Comparison of ENCODE assay signal across 3 cellular contexts in the genomic region with DNA sequence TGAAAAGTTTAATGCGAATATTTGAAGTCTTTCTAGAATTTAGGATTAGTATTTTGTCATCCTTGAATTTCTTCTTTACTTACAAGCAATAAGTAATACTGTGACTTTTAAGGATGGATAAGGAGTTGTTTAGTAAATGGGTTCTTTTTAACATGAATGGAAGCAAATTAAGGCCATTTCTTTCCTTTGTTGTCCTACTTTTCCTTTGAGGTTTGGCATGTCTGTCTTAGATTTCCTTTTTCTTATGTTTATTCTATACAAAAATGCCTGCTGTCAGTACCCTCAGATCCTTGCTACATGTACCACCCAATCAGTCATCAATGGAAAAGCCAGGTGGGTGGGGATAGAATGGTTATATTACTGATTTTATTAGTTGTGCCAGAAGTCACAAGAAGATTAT.
"Had no signal": no experiment of that assay in that cellular context is flagged by ENCODE, and none has a peak within 500 bp of the region (broad histone marks: within the 10 kb centered on the region; RNA-seq: fewer than 3 reads in every experiment).

No MANE protein-coding gene starts in this region.

- DNase-seq: GDM1, GF-D8 had no signal

- H3K4me3 ChIP-seq: GM12878 had no signal

- ATAC-seq: GM12878 had no signal
